Comparison of ENCODE assay signal across 14 cellular contexts in genomic region chr16:73043828-73044493, GRCh38. TPM values are rescaled to one million over a fixed set of nuclear protein-coding genes. Genes with fewer than 3 reads are reported as not detected.
DNase-seq lines count a peak whose midpoint lies in the region; ATAC-seq, FAIRE-seq and TF ChIP-seq lines count a peak whose summit lies in the region.
"Had no signal": no experiment of that assay in that cellular context is flagged by ENCODE, and none has a peak within 500 bp of the region (broad histone marks: within the 10 kb centered on the region; RNA-seq: fewer than 3 reads in every experiment).

No MANE protein-coding gene starts in this region.

- H2AFZ ChIP-seq in GM23248 (0 out of 2 replicates have a peak overlapping the region, but pooled peaks have one; percentile 3), GM12878 (ENCODE audit: control insufficient read depth, low read depth, low read length) (no peak overlapping the region)

- no peak for TF ChIP-seq RAD21 in GM12878 (IDR thresholded peaks at IDR 0.05; ENCODE audit: insufficient read depth, low read depth, low read length)

- H3K27ac ChIP-seq in GM23248 (peak overlapping the region; percentile 52), GM12878 (ENCODE audit: control insufficient read depth, insufficient read depth) (peak overlapping the region; percentile 3), stomach (peak overlapping the region in 3 of 5 donors; percentile 93 to 98 (median 96))
- H3K27ac ChIP-seq: skin epidermis had no signal

- H3K4me2 ChIP-seq in GM23248 (ENCODE audit: unreplicated experiment), result peak overlapping the region; percentile 57
- H3K4me2 ChIP-seq in GM12878 (ENCODE audit: control insufficient read depth, insufficient read depth), result peak overlapping the region; percentile 73

- intact Hi-C loops in GM12878 (cut with micrococcal nuclease; ENCODE audit: unreplicated experiment), result no loop called here
- intact Hi-C loops in stomach (cut with DNase I; ENCODE audit: low total_unique reads), result loop anchor here (10.0 kb wide), 1 partner anchor 199 kb away; no protein-coding TSS in a partner anchor
- intact Hi-C loops in head of caudate nucleus (cut with DNase I), result no loop called here

- peak overlapping the region; percentile 27 for H3K9ac ChIP-seq in GM23248
- no peak overlapping the region for H3K9ac ChIP-seq in GM12878 (ENCODE audit: control insufficient read depth, insufficient read depth, low read length)

- FAIRE-seq in GM12878 (lab: Jason Lieb, UNC), result no peak

- RAD21 ChIA-PET in GM12878 (lab: Charles Lee; ENCODE audit: unreplicated experiment), result interaction anchor here (1.0 to 3.0 kb wide), 4 partner anchors 8 to 246 kb away, joined by 3 to 14 read pairs (median 6); no protein-coding TSS in a partner anchor

- no peaks in the 10 kb centered on the region for H3K27me3 ChIP-seq in GM23248 (replicated peaks; ENCODE audit: insufficient read depth)
- H3K27me3 ChIP-seq in GM12878 (replicated peaks in 1 of 2; ENCODE audit: control insufficient read depth in 2 of 2, insufficient read depth in 2 of 2, low read length in 1 of 2), result no peaks in the 10 kb centered on the region
- peaks cover 0 to 17% (median 0%) of the 10 kb centered on the region in 3 donors for H3K27me3 ChIP-seq in stomach
- H3K27me3 ChIP-seq in BE2C, result no peaks in the 10 kb centered on the region

- no peak for ATAC-seq in GM12878
- peak; percentile 37 for ATAC-seq in left lobe of liver

- H3K79me2 ChIP-seq in GM23248 (ENCODE audit: insufficient read depth) (peaks cover 86% of the 10 kb centered on the region), GM12878 (ENCODE audit: control insufficient read depth, insufficient read depth, low read length) (peaks cover 41% of the 10 kb centered on the region)

- no peaks in the 10 kb centered on the region for H3K9me3 ChIP-seq in GM23248 (ENCODE audit: low read depth)
- no peaks in the 10 kb centered on the region for H3K9me3 ChIP-seq in GM12878 (replicated peaks; ENCODE audit: control insufficient read depth, insufficient read depth, low read length)
- H3K9me3 ChIP-seq in stomach, result no peaks in the 10 kb centered on the region
- no peaks in the 10 kb centered on the region for H3K9me3 ChIP-seq in BE2C

- WGBS in GM23248 (ENCODE audit: low coverage in 1 of 2, low lambda C conversion rate in 2 of 2, missing lambda C conversion rate in 2 of 2), 2 experiments, result 62 to 69% methylated on average over 7 of the region's 7 CpGs
- WGBS in GM12878 (ENCODE audit: insufficient coverage, insufficient replicate concordance, low lambda C conversion rate, missing lambda C conversion rate), result 42% methylated on average over 7 of the region's 7 CpGs
- 61 to 76% (median 69%) methylated on average over 7 of the region's 7 CpGs for WGBS in stomach, 5 donors

- in situ Hi-C loops in GM23248 (cut with MboI) (no loop called here), GM12878 (cut with MboI) (no loop called here)

- H3K4me3 ChIP-seq in GM23248 (peak overlapping the region; percentile 10; the same call in 1 of the 2 replicates), GM12878 (peak overlapping the region; percentile 39; the same call in 1 of the 2 replicates), stomach (no peak overlapping the region), BE2C (ENCODE audit: low read depth, low read length) (no peak overlapping the region)
- H3K4me3 ChIP-seq: skin epidermis had no signal

- peak; percentile 60 for DNase-seq in GM23248
- no peak for DNase-seq in GM12878 (ENCODE audit: low read depth, low spot score)
- no peak for DNase-seq in left lobe of liver (ENCODE audit: low spot score)
- no peak for DNase-seq in stomach
- no peak for DNase-seq in hippocampal formation (lab: John Stamatoyannopoulos, UW)
- DNase-seq in BE2C, result no peak
- DNase-seq in Ammon's horn (ENCODE audit: low spot score), result no peak
- no peak for DNase-seq in head of caudate nucleus
- DNase-seq: activated CD4-positive, alpha-beta T cell treated with anti-CD3 and anti-CD28 coated beads, Interleukin-2, amount 50 U/mL, for 48 hours; COR-L47; H7; NCI-H1694 treated with DMSO at 0.1 percent for 48 hours; T-helper 1 cell had no signal

- no peaks in the 10 kb centered on the region for H3K36me3 ChIP-seq in GM23248 (ENCODE audit: low read depth)
- no peaks in the 10 kb centered on the region for H3K36me3 ChIP-seq in GM12878 (ENCODE audit: control insufficient read depth in 2 of 2, insufficient read depth in 2 of 2, low read length in 1 of 2)
- H3K36me3 ChIP-seq in stomach, result no peaks in the 10 kb centered on the region
- no peaks in the 10 kb centered on the region for H3K36me3 ChIP-seq in BE2C

- H3K4me1 ChIP-seq in GM23248 (ENCODE audit: insufficient read depth), result peaks cover 50% of the 10 kb centered on the region
- peaks cover 55% of the 10 kb centered on the region for H3K4me1 ChIP-seq in GM12878 (ENCODE audit: control insufficient read depth, insufficient read depth, low read length)
- peaks cover 18 to 77% (median 47%) of the 10 kb centered on the region in 4 donors for H3K4me1 ChIP-seq in stomach
- H3K4me1 ChIP-seq in BE2C, result peaks cover 35% of the 10 kb centered on the region

- H3K9me2 ChIP-seq in GM23248 (ENCODE audit: insufficient read depth), result no peaks in the 10 kb centered on the region

- TF ChIP-seq EP300 in GM12878 (IDR thresholded peaks at IDR 0.05; ENCODE audit: borderline replicate concordance in 1 of 2, control insufficient read depth in 1 of 2, low read depth in 2 of 2, low read length in 2 of 2) (no peak), stomach (IDR thresholded peaks at IDR 0.05) (no peak)

- TF ChIP-seq POLR2A in GM12878 (IDR thresholded peaks at IDR 0.05; ENCODE audit: low read depth, low read length) (no peak), stomach (IDR thresholded peaks at IDR 0.05) (no peak)

- SMC1A ChIA-PET in GM12878 (lab: Charles Lee; ENCODE audit: uncharacterized antibody, unreplicated experiment), result interaction anchor here (0.8 to 3.0 kb wide), 9 partner anchors 8 to 541 kb away, joined by 3 to 17 read pairs (median 3); no protein-coding TSS in a partner anchor

- no TSS peak for BruUV-seq in GM12878 (replicated peaks; lab: Mats Ljungman, UMichigan)

- peaks cover 37% of the 10 kb centered on the region for H3F3A ChIP-seq in GM23248 (ENCODE audit: insufficient read depth)

- TF ChIP-seq CTCF in GM12878 (IDR thresholded peaks at IDR 0.05 in 2 of 3, conservative IDR thresholded peaks at IDR 0.05 in 1 of 3; ENCODE audit: control insufficient read depth in 2 of 3, extremely low read depth in 1 of 3, insufficient read depth in 1 of 3, low read depth in 3 of 3, low read length in 3 of 3) (no peak), stomach (IDR thresholded peaks at IDR 0.05) (no peak), BE2C (IDR thresholded peaks at IDR 0.05; ENCODE audit: low read depth, low read length) (no peak)

- POLR2A ChIA-PET in GM12878 (lab: Charles Lee), result interaction anchor here (1.0 kb wide), 1 partner anchor 11 kb away, joined by 4 read pairs; no protein-coding TSS in a partner anchor

- H4K20me1 ChIP-seq in GM23248 (ENCODE audit: insufficient read depth), result no peaks in the 10 kb centered on the region
- no peaks in the 10 kb centered on the region for H4K20me1 ChIP-seq in GM12878 (ENCODE audit: control insufficient read depth, insufficient read depth)

- CTCF ChIA-PET in GM12878 (lab: Yijun Ruan, JAX), result interaction anchor here (1.1 to 11.3 kb wide), 2 partner anchors 79 to 211 kb away, joined by 3 to 57 read pairs; no protein-coding TSS in a partner anchor

TF ChIP-seq in GM12878, 131 proteins besides CTCF, POLR2A, EP300 and RAD21:
- TF ChIP-seq NFIC (IDR thresholded peaks at IDR 0.05; ENCODE audit: low read depth, low read length) (no peak), RUNX3 (IDR thresholded peaks at IDR 0.05; ENCODE audit: low read length) (0 out of 2 replicates have a peak, but pooled peaks have one; percentile 24)

RNA-seq across cellular contexts. Expression of gene ZFHX3, which starts 4.0 kb away (rescaled TPM):
- total RNA-seq in GM23248 (2014; rRNA removed; shearing (Covaris generic)), result 2.7 and 3.9 TPM in 2 replicates
- polyA plus RNA-seq in GM23248 (2016; fragmentation: Nextera tagmentation; extraction: Ambion mirVana) (2.8 and 2.9 TPM in 2 replicates), GM12878 (2011; rRNA removed) (1.3 and 1.5 TPM in 2 replicates), GM12878 (2014; fragmentation: Illumina TruSeq; extraction: Trizol) (3.2 and 3.4 TPM in 2 replicates), GM12878 (2014; fragmentation: Nextera tagmentation; extraction: Ambion mirVana) (1 to 10 TPM in 1 of 2 experiments, under 1 TPM in 1; 0.68 to 3.5 TPM), GM12878 (2014; rRNA removed) (2.1 and 2.4 TPM in 2 replicates), GM12878 (2016; fragmentation: Nextera tagmentation; extraction: Ambion mirVana) (1 to 10 TPM; 2.0 to 2.8 TPM), stomach (1 to 10 TPM; 1.1 to 2.1 (median 1.5) TPM)
- total RNA-seq in GM12878 (2013; cell fraction: nucleolus; rRNA removed), result 31.8 and 32.2 TPM in 2 replicates
- total RNA-seq in GM12878 (2014; rRNA removed) (1.5 and 1.6 TPM in 2 replicates), GM12878 (2014; rRNA removed; fragmentation: Illumina TruSeq; extraction: Trizol) (1.4 and 2.4 TPM in 2 replicates), GM12878 (2021) (7.8 and 8.6 TPM in 2 replicates), left lobe of liver (8.9 TPM), stomach (10 to 100 TPM; 11.7 to 27.5 (median 13.6) TPM)
- polyA plus RNA-seq in GM12878 (2011; ENCODE audit: low read depth), result 1.5 TPM
- polyA plus RNA-seq in GM12878 (2011; cell fraction: cytosol; rRNA removed), result 0.79 and 0.90 TPM in 2 replicates
- 1.6 and 2.4 TPM in 2 replicates for polyA plus RNA-seq in GM12878 (2011; cell fraction: nucleus; rRNA removed)
- 2.3 and 3.5 TPM in 2 replicates for polyA plus RNA-seq in GM12878 (2012)
- 5.3 and 6.6 TPM in 2 replicates for polyA minus RNA-seq in GM12878 (2011; rRNA and poly(A)+ RNA removed)
- polyA minus RNA-seq in GM12878 (2011; cell fraction: cytosol; rRNA and poly(A)+ RNA removed), result 2.9 and 3.2 TPM in 2 replicates
- 6.0 and 15.7 TPM in 2 replicates for polyA minus RNA-seq in GM12878 (2011; cell fraction: nucleus; rRNA and poly(A)+ RNA removed)
- polyA plus RNA-seq in BE2C (2012; ENCODE audit: insufficient read depth, insufficient read length, low read depth), result 14.5 TPM

Comparison
In these comparisons a context has a peak if more than half of its experiments do, and no peak if none do; other contexts are left out.
1. H3K27ac ChIP-seq: peak in every context shown above with its lines; median percentile 96 in stomach; 52 in GM23248; 3 in GM12878.
2. H3K4me3 ChIP-seq: peak in GM23248 (single experiment) and GM12878 (single experiment); none in stomach (0 of 4) and BE2C (single experiment).